Comparison of ENCODE assay signal across 14 cellular contexts in genomic region chr2:148640767-148641166, GRCh38. TPM values are rescaled to one million over a fixed set of nuclear protein-coding genes. Genes with fewer than 3 reads are reported as not detected.
A peak's percentile ranks its signal among the peaks of the same experiment; 100 is the strongest.
DNase-seq lines count a peak whose midpoint lies in the region; ATAC-seq and TF ChIP-seq lines count a peak whose summit lies in the region.
"Had no signal": no experiment of that assay in that cellular context is flagged by ENCODE, and none has a peak within 500 bp of the region (broad histone marks: within the 10 kb centered on the region; RNA-seq: fewer than 3 reads in every experiment).

No MANE protein-coding gene starts in this region.

- H3K4me2 ChIP-seq in HCT116 (ENCODE audit: low read length): no peak overlapping the region

- no peaks in the 10 kb centered on the region for H3K9me2 ChIP-seq in HCT116 (ENCODE audit: insufficient read depth)

- H2AFZ ChIP-seq in HCT116 (ENCODE audit: low read depth, low read length, poor library complexity, severe bottlenecking): no peak overlapping the region

- POLR2A ChIA-PET in HCT116 (lab: Charles Lee): no interaction called here

- peaks cover 2% of the 10 kb centered on the region; the same call in 1 of the 2 replicates for H4K20me1 ChIP-seq in HCT116 (ENCODE audit: insufficient read depth)

- no peaks in the 10 kb centered on the region for H3K36me3 ChIP-seq in HCT116 (ENCODE audit: control insufficient read depth in 1 of 2, insufficient read depth in 2 of 2, low read length in 2 of 2)

- H3K9ac ChIP-seq in HCT116 (ENCODE audit: low read length): no peak overlapping the region

- H3K4me1 ChIP-seq in HCT116 (ENCODE audit: control insufficient read depth in 1 of 2, insufficient read depth in 2 of 2, low read length in 2 of 2): peaks cover 20 to 25% of the 10 kb centered on the region in 2 experiments

- no TSS peak for BruUV-seq in HCT116 (replicated peaks; lab: Mats Ljungman, UMichigan)

- TF ChIP-seq RAD21 in HCT116 (IDR thresholded peaks at IDR 0.05; ENCODE audit: low read depth): peak; percentile 29; the same call in 1 of the 2 replicates

- intact Hi-C loops in HCT116 (cut with micrococcal nuclease): loop anchor here (5.0 kb wide), 1 partner anchor 347 kb away; no protein-coding TSS in a partner anchor

- ATAC-seq in HCT116 (no peak), GM21619 (IDR thresholded peaks at IDR 0.05; ENCODE audit: unreplicated experiment) (no peak), GM18858 (IDR thresholded peaks at IDR 0.05; ENCODE audit: unreplicated experiment) (no peak), HG03460 (IDR thresholded peaks at IDR 0.05; ENCODE audit: unreplicated experiment) (no peak)
- ATAC-seq: CD8-positive, alpha-beta T cell; naive thymus-derived CD8-positive, alpha-beta T cell had no signal

- no peaks in the 10 kb centered on the region for H3K9me3 ChIP-seq in HCT116 (ENCODE audit: control insufficient read depth in 1 of 2, insufficient read depth in 1 of 2, low read depth in 1 of 2, low read length in 2 of 2)

- H3K27me3 ChIP-seq in HCT116 (ENCODE audit: insufficient read depth, low read length): no peaks in the 10 kb centered on the region

- no peak overlapping the region for H3K4me3 ChIP-seq in HCT116 (replicated peaks in 1 of 2; ENCODE audit: low read depth in 1 of 2, low read length in 2 of 2)

- H3K79me2 ChIP-seq in HCT116 (ENCODE audit: insufficient read depth, low read length): peaks cover 5% of the 10 kb centered on the region

- DNase-seq in AG20443 (ENCODE audit: low spot score) (peak; percentile 20), HCT116 (ENCODE audit: low read depth, low spot score) (no peak), astrocyte of the hippocampus (ENCODE audit: low read depth, low spot score) (peak; percentile 28), hepatic stellate cell (ENCODE audit: low spot score) (peak; percentile 9), NCI-H2171 treated with DMSO at 0.1 percent for 48 hours (lab: John Stamatoyannopoulos, UW) (no peak)
- DNase-seq: activated CD4-positive, alpha-beta T cell treated with anti-CD3 and anti-CD28 coated beads for 4 hours; CD8-positive, alpha-beta T cell; MV-4-11; naive thymus-derived CD8-positive, alpha-beta T cell; NCI-H748 treated with DMSO at 0.1 percent for 48 hours; SW 1271 had no signal

- RAD21 ChIA-PET in HCT116 (lab: Charles Lee; ENCODE audit: low non-redundant PET in 1 of 2, low total read pairs in 2 of 2, uncharacterized antibody in 2 of 2, unreplicated experiment in 2 of 2): no interaction called here

- H3K27ac ChIP-seq in HCT116 (ENCODE audit: low read depth, low read length): no peak overlapping the region

- CTCF ChIA-PET in HCT116 (lab: Charles Lee): no interaction called here

- no peak for TF ChIP-seq CTCF in HCT116 (IDR thresholded peaks at IDR 0.05 in 2 of 3, conservative IDR thresholded peaks at IDR 0.05 in 1 of 3; ENCODE audit: borderline replicate concordance in 1 of 3, insufficient read depth in 1 of 3, low read depth in 2 of 3, low read length in 2 of 3)

- no peak for TF ChIP-seq POLR2A in HCT116 (IDR thresholded peaks at IDR 0.05; ENCODE audit: borderline replicate concordance, extremely low read depth, insufficient read depth, insufficient read length)

TF ChIP-seq in HCT116, 20 proteins besides CTCF, POLR2A, EP300 and RAD21:
- TF ChIP-seq ZBTB33 (IDR thresholded peaks at IDR 0.05; ENCODE audit: extremely low read depth, insufficient replicate concordance, low read length) (no peak), JUND (IDR thresholded peaks at IDR 0.05) (no peak), EGR1 (IDR thresholded peaks at IDR 0.05; ENCODE audit: low read depth) (no peak)

RNA-seq across cellular contexts. Expression of gene EPC2, which starts 3.8 kb away (rescaled TPM):
- 19.6 TPM for total RNA-seq in HCT116 (2021; ENCODE audit: unreplicated experiment)
- 9.4 and 10.9 TPM in 2 replicates for polyA plus RNA-seq in HCT116 (2012)

Comparison
In these comparisons a context has a peak if more than half of its experiments do, and no peak if none do; other contexts are left out.
1. DNase-seq: peak in AG20443 (single experiment), astrocyte of the hippocampus (single experiment) and hepatic stellate cell (single experiment); none in HCT116 (single experiment) and NCI-H2171 treated with DMSO at 0.1 percent for 48 hours (single experiment).